2 cellular contexts compared by ENCODE assay signal in genomic region chr10:17453377-17454091, GRCh38.
A peak's percentile ranks its signal among the peaks of the same experiment; 100 is the strongest.
TF ChIP-seq lines count a peak whose summit lies in the region.

No MANE protein-coding gene starts in this region.

TF ChIP-seq in HCT116, 20 proteins besides CTCF, POLR2A, EP300 and RAD21:
- TF ChIP-seq MAX (IDR thresholded peaks at IDR 0.05) (0 out of 2 replicates have a peak, but pooled peaks have one; percentile 15), EZH2 (IDR thresholded peaks at IDR 0.05) (no peak), ZBTB33 (IDR thresholded peaks at IDR 0.05; ENCODE audit: extremely low read depth, insufficient replicate concordance, low read length) (no peak), POLR2AphosphoS5 (IDR thresholded peaks at IDR 0.05; ENCODE audit: low read depth, low read length) (peak; percentile 28; the same call in 1 of the 2 replicates), YY1 (IDR thresholded peaks at IDR 0.05; ENCODE audit: extremely low read depth, insufficient replicate concordance, low read depth, low read length) (no peak), EGR1 (IDR thresholded peaks at IDR 0.05; ENCODE audit: low read depth) (peak; percentile 8; the same call in 1 of the 2 replicates)

TF ChIP-seq in K562, 482 proteins besides CTCF, POLR2A, EP300 and RAD21 (continued from another document and continues in another):
- TF ChIP-seq VEZF1 (CRISPR knock-in tag; IDR thresholded peaks at IDR 0.05) = peak; percentile 69
- TF ChIP-seq OTX1 (CRISPR knock-in tag; IDR thresholded peaks at IDR 0.05) = no peak
- 0 out of 2 replicates have a peak, but pooled peaks have one; percentile 5 for TF ChIP-seq NFIC (IDR thresholded peaks at IDR 0.05)
- 0 out of 2 replicates have a peak, but pooled peaks have one; percentile 8 for TF ChIP-seq RBM15 (IDR thresholded peaks at IDR 0.05; ENCODE audit: insufficient read depth, low read length)
- TF ChIP-seq ZBTB7A (IDR thresholded peaks at IDR 0.05; ENCODE audit: borderline replicate concordance, control insufficient read depth, low read depth, low read length) = peak; percentile 65
- TF ChIP-seq ZBTB5 (IDR thresholded peaks at IDR 0.05) = no peak
- peak; percentile 62 for TF ChIP-seq FIP1L1 (IDR thresholded peaks at IDR 0.05; ENCODE audit: low read depth, low read length, poor library complexity, severe bottlenecking)
- peak; percentile 44; the same call in 1 of the 2 replicates for TF ChIP-seq EGR1 (conservative IDR thresholded peaks at IDR 0.05)
- 0 out of 6 replicates have a peak, but pooled peaks of 1 of the 3 experiments have one; percentile 5 for TF ChIP-seq ZBTB11 (CRISPR knock-in tag; IDR thresholded peaks at IDR 0.05)
- TF ChIP-seq CREB3 (tag; conservative IDR thresholded peaks at IDR 0.05; ENCODE audit: low read depth) = no peak
- TF ChIP-seq ZNF436 (CRISPR knock-in tag; IDR thresholded peaks at IDR 0.05) = no peak
- TF ChIP-seq CHD1 (IDR thresholded peaks at IDR 0.05; ENCODE audit: low read length) = peak; percentile 77
- 0 out of 2 replicates have a peak, but pooled peaks have one; percentile 26 for TF ChIP-seq CXXC5 (CRISPR knock-in tag; IDR thresholded peaks at IDR 0.05)
- no peak for TF ChIP-seq ZNF444 (CRISPR knock-in tag; IDR thresholded peaks at IDR 0.05)
- TF ChIP-seq RB1 (IDR thresholded peaks at IDR 0.05; ENCODE audit: low read depth) = 0 out of 2 replicates have a peak, but pooled peaks have one; percentile 1
- peak; percentile 88; the same call in 1 of the 2 replicates for TF ChIP-seq KAT7 (CRISPR knock-in tag; IDR thresholded peaks at IDR 0.05; ENCODE audit: borderline replicate concordance)
- no peak for TF ChIP-seq MCM3 (IDR thresholded peaks at IDR 0.05)
- TF ChIP-seq ZNF263 (CRISPR knock-in tag; IDR thresholded peaks at IDR 0.05; ENCODE audit: borderline replicate concordance) = 0 out of 2 replicates have a peak, but pooled peaks have one; percentile 23
- peak; percentile 18; the same call in 1 of the 2 replicates for TF ChIP-seq SMAD4 (CRISPR knock-in tag; conservative IDR thresholded peaks at IDR 0.05)
- TF ChIP-seq TGIF2 (CRISPR knock-in tag; IDR thresholded peaks at IDR 0.05) = no peak
- peak; percentile 19 to 89 for TF ChIP-seq MLLT1 (IDR thresholded peaks at IDR 0.05)
- no peak for TF ChIP-seq SMAD1 (IDR thresholded peaks at IDR 0.05; ENCODE audit: low read depth, low read length, partially characterized antibody)
- TF ChIP-seq HNRNPLL (IDR thresholded peaks at IDR 0.05; ENCODE audit: low read depth, low read length, poor library complexity, severe bottlenecking) = peak; percentile 21
- peak; percentile 25; the same call in 1 of the 2 replicates for TF ChIP-seq ZFX (CRISPR knock-in tag; IDR thresholded peaks at IDR 0.05)
- TF ChIP-seq NFRKB (IDR thresholded peaks at IDR 0.05; ENCODE audit: low read depth) = peak; percentile 60; the same call in 1 of the 2 replicates
- no peak for TF ChIP-seq ZMIZ1 (IDR thresholded peaks at IDR 0.05; ENCODE audit: low read depth in 2 of 2, low read length in 2 of 2)
- TF ChIP-seq MTA3 (IDR thresholded peaks at IDR 0.05; ENCODE audit: borderline replicate concordance) = peak; percentile 49; the same call in 1 of the 2 replicates
- TF ChIP-seq PRDM10 (IDR thresholded peaks at IDR 0.05; ENCODE audit: partially characterized antibody) = peak; percentile 77
- TF ChIP-seq TFAP4 (CRISPR knock-in tag; IDR thresholded peaks at IDR 0.05; ENCODE audit: borderline replicate concordance) = peak; percentile 31; the same call in 1 of the 2 replicates
- TF ChIP-seq ZNF740 (CRISPR knock-in tag; IDR thresholded peaks at IDR 0.05) = peak; percentile 86
- peak in 1 of 2 experiments; percentile 84; a peak in 2 of 4 replicates for TF ChIP-seq ZNF740 (tag; IDR thresholded peaks at IDR 0.05)
- TF ChIP-seq POLR2G (IDR thresholded peaks at IDR 0.05; ENCODE audit: low read depth, low read length) = peak; percentile 80
- no peak for TF ChIP-seq KLF10 (CRISPR knock-in tag; IDR thresholded peaks at IDR 0.05)
- peak in 1 of 2 experiments; percentile 67; a peak in 2 of 4 replicates for TF ChIP-seq SIN3A (IDR thresholded peaks at IDR 0.05; ENCODE audit: borderline replicate concordance in 2 of 2, control insufficient read depth in 1 of 2, low read depth in 2 of 2, low read length in 2 of 2)
- no peak for TF ChIP-seq PPARD (CRISPR knock-in tag; IDR thresholded peaks at IDR 0.05)
- peak; percentile 51 for TF ChIP-seq SUPT5H (IDR thresholded peaks at IDR 0.05)
- no peak for TF ChIP-seq SMARCE1 (IDR thresholded peaks at IDR 0.05)
- 0 out of 2 replicates have a peak, but pooled peaks have one; percentile 34 for TF ChIP-seq RBM14 (IDR thresholded peaks at IDR 0.05; ENCODE audit: borderline replicate concordance, insufficient read depth, low read depth, low read length)
- TF ChIP-seq FOXJ3 (CRISPR knock-in tag; IDR thresholded peaks at IDR 0.05) = no peak
